8 cellular contexts compared by ENCODE assay signal in the genomic region with DNA sequence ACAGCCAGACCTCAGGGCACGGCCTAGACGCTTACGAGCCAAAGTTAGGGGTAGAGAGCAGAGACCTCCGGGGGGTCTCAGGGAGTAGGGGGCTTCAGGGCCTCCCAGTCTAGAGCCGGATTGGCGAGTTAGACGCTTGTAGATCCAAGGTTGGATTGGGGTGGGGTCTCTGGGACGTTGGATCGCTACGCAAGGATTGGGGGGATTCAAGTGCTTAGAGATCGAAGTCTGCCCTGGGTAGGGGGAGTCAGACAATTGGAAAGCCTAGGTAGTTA. TPM values are rescaled to one million over a fixed set of nuclear protein-coding genes. Genes with fewer than 3 reads are reported as not detected.
DNase-seq lines count a peak whose midpoint lies in the region; ATAC-seq lines count a peak whose summit lies in the region.

No MANE protein-coding gene starts in this region.

- POLR2A ChIA-PET in activated CD4-positive, alpha-beta T cell treated with anti-CD3 and anti-CD28 coated beads, Interleukin-2, amount 10 ng/mL, durations not matched to agents 7 days and 5 days (lab: Charles Lee), result interaction anchor here (1.6 to 2.8 kb wide), 2 partner anchors 9 to 263 kb away, joined by 5 to 19 read pairs; a partner anchor contains a TSS
- POLR2A ChIA-PET in activated CD4-positive, alpha-beta memory T cell treated with anti-CD3 and anti-CD28 coated beads for 36 hours (lab: Charles Lee), result interaction anchor here (0.6 to 3.4 kb wide), 20 partner anchors 9 to 941 kb away, joined by 3 to 32 read pairs (median 4); a partner anchor contains a TSS

- no peaks in the 10 kb centered on the region for H3K36me3 ChIP-seq in skeletal muscle satellite cell (ENCODE audit: insufficient read depth, low read length)

- intact Hi-C loops in activated CD4-positive, alpha-beta memory T cell treated with anti-CD3 and anti-CD28 coated beads for 36 hours (cut with micrococcal nuclease), result loop anchor here (5.0 to 10.0 kb wide), 6 partner anchors 169 to 1027 kb away; a partner anchor contains a TSS

- H3K27me3 ChIP-seq in skeletal muscle satellite cell (ENCODE audit: control insufficient read depth, insufficient read depth, low read length), result no peaks in the 10 kb centered on the region

- peaks cover 46% of the 10 kb centered on the region for H3K4me1 ChIP-seq in skeletal muscle satellite cell (ENCODE audit: control insufficient read depth, insufficient read depth, low read length)

- peak overlapping the region; percentile 99 for H3K27ac Mint-ChIP-seq in activated CD4-positive, alpha-beta T cell treated with anti-CD3 and anti-CD28 coated beads, Interleukin-2, amount 10 ng/mL, durations not matched to agents 7 days and 5 days
- H3K27ac Mint-ChIP-seq in activated CD4-positive, alpha-beta memory T cell treated with anti-CD3 and anti-CD28 coated beads for 36 hours, result peak overlapping the region; percentile 100

- H3K4me1 Mint-ChIP-seq in activated CD4-positive, alpha-beta T cell treated with anti-CD3 and anti-CD28 coated beads, Interleukin-2, amount 10 ng/mL, durations not matched to agents 7 days and 5 days, result peaks cover 27% of the 10 kb centered on the region
- peaks cover 22% of the 10 kb centered on the region for H3K4me1 Mint-ChIP-seq in activated CD4-positive, alpha-beta memory T cell treated with anti-CD3 and anti-CD28 coated beads for 36 hours (ENCODE audit: low read depth)

- H3K36me3 Mint-ChIP-seq in activated CD4-positive, alpha-beta T cell treated with anti-CD3 and anti-CD28 coated beads, Interleukin-2, amount 10 ng/mL, durations not matched to agents 7 days and 5 days (ENCODE audit: low read depth), result peaks cover 28% of the 10 kb centered on the region
- peaks cover 21% of the 10 kb centered on the region for H3K36me3 Mint-ChIP-seq in activated CD4-positive, alpha-beta memory T cell treated with anti-CD3 and anti-CD28 coated beads for 36 hours

- CTCF ChIA-PET in activated CD4-positive, alpha-beta T cell treated with anti-CD3 and anti-CD28 coated beads, Interleukin-2, amount 10 ng/mL, durations not matched to agents 7 days and 5 days (lab: Charles Lee), result interaction anchor here (0.6 to 3.3 kb wide), 33 partner anchors 9 to 557 kb away, joined by 3 to 44 read pairs (median 4); a partner anchor contains a TSS
- CTCF ChIA-PET in activated CD4-positive, alpha-beta memory T cell treated with anti-CD3 and anti-CD28 coated beads for 36 hours (lab: Charles Lee), result interaction anchor here (0.7 to 2.7 kb wide), 25 partner anchors 9 to 1271 kb away, joined by 3 to 37 read pairs (median 3); a partner anchor contains a TSS

- DNase-seq in activated CD4-positive, alpha-beta T cell treated with anti-CD3 and anti-CD28 coated beads, Interleukin-2, amount 10 ng/mL, durations not matched to agents 7 days and 5 days, result no peak
- no peak for DNase-seq in activated CD4-positive, alpha-beta T cell treated with anti-CD3 and anti-CD28 coated beads, Interleukin-2, amount 50 U/mL, for 4 hours
- no peak for DNase-seq in activated CD4-positive, alpha-beta memory T cell treated with anti-CD3 and anti-CD28 coated beads for 36 hours
- DNase-seq in hypothalamus (lab: John Stamatoyannopoulos, UW), result peak in 33 of 51 donors; percentile 25 to 91 (median 68)

- no peaks in the 10 kb centered on the region for H3K9me3 ChIP-seq in skeletal muscle satellite cell (replicated peaks; ENCODE audit: low read length)

- no peak for ATAC-seq in HG03342 (IDR thresholded peaks at IDR 0.05; ENCODE audit: unreplicated experiment)
- ATAC-seq in GM21723 (IDR thresholded peaks at IDR 0.05; ENCODE audit: unreplicated experiment), result no peak
- no peak for ATAC-seq in GM21619 (IDR thresholded peaks at IDR 0.05; ENCODE audit: unreplicated experiment)

- peak overlapping the region; percentile 93 for H3K4me2 ChIP-seq in skeletal muscle satellite cell (ENCODE audit: low read length)

- peak overlapping the region; percentile 97 for H3K9ac ChIP-seq in skeletal muscle satellite cell (ENCODE audit: low read depth, low read length)

- no peaks in the 10 kb centered on the region for H3K27me3 Mint-ChIP-seq in activated CD4-positive, alpha-beta T cell treated with anti-CD3 and anti-CD28 coated beads, Interleukin-2, amount 10 ng/mL, durations not matched to agents 7 days and 5 days
- no peaks in the 10 kb centered on the region for H3K27me3 Mint-ChIP-seq in activated CD4-positive, alpha-beta memory T cell treated with anti-CD3 and anti-CD28 coated beads for 36 hours

- H3K4me3 Mint-ChIP-seq in activated CD4-positive, alpha-beta T cell treated with anti-CD3 and anti-CD28 coated beads, Interleukin-2, amount 10 ng/mL, durations not matched to agents 7 days and 5 days, result peak overlapping the region; percentile 90
- H3K4me3 Mint-ChIP-seq in activated CD4-positive, alpha-beta memory T cell treated with anti-CD3 and anti-CD28 coated beads for 36 hours, result peak overlapping the region; percentile 99

- H3K4me3 ChIP-seq in skeletal muscle satellite cell (ENCODE audit: low read length), result peak overlapping the region; percentile 89

- no peaks in the 10 kb centered on the region for H3K9me3 Mint-ChIP-seq in activated CD4-positive, alpha-beta T cell treated with anti-CD3 and anti-CD28 coated beads, Interleukin-2, amount 10 ng/mL, durations not matched to agents 7 days and 5 days
- no peaks in the 10 kb centered on the region for H3K9me3 Mint-ChIP-seq in activated CD4-positive, alpha-beta memory T cell treated with anti-CD3 and anti-CD28 coated beads for 36 hours

RNA-seq across cellular contexts. Expression of a gene that starts 0.4 kb away (rescaled TPM):
- total RNA-seq in activated CD4-positive, alpha-beta T cell treated with anti-CD3 and anti-CD28 coated beads, Interleukin-2, amount 10 ng/mL, durations not matched to agents 7 days and 5 days, result 100 to 1,000 TPM; 163 to 173 TPM
- 100 to 1,000 TPM in 1 of 2 experiments, 10 to 100 TPM in 1; 88.7 to 104 TPM for total RNA-seq in activated CD4-positive, alpha-beta memory T cell treated with anti-CD3 and anti-CD28 coated beads for 36 hours
- total RNA-seq in skeletal muscle satellite cell (2012; rRNA removed), result 16.5 and 18.6 TPM in 2 replicates

RNA-seq across cellular contexts. Expression of a gene that starts 41.1 kb away (rescaled TPM):
- total RNA-seq in activated CD4-positive, alpha-beta T cell treated with anti-CD3 and anti-CD28 coated beads, Interleukin-2, amount 10 ng/mL, durations not matched to agents 7 days and 5 days, result 10 to 100 TPM; 28.7 to 30.7 TPM
- total RNA-seq in activated CD4-positive, alpha-beta memory T cell treated with anti-CD3 and anti-CD28 coated beads for 36 hours, result 10 to 100 TPM; 17.8 to 18.8 TPM
- total RNA-seq in skeletal muscle satellite cell (2012; rRNA removed), result 27.1 and 27.5 TPM in 2 replicates

Comparison
In these comparisons a context has a peak if more than half of its experiments do, and no peak if none do; other contexts are left out.
1. DNase-seq: peak in hypothalamus (33 of 51); none in activated CD4-positive, alpha-beta T cell treated with anti-CD3 and anti-CD28 coated beads, Interleukin-2, amount 10 ng/mL, durations not matched to agents 7 days and 5 days (single experiment), activated CD4-positive, alpha-beta T cell treated with anti-CD3 and anti-CD28 coated beads, Interleukin-2, amount 50 U/mL, for 4 hours (0 of 2) and activated CD4-positive, alpha-beta memory T cell treated with anti-CD3 and anti-CD28 coated beads for 36 hours (single experiment).